In genomic region chr17:4477286-4477791, GRCh38 we compare ENCODE assay signal across 22 cellular contexts. TPM values are rescaled to one million over a fixed set of nuclear protein-coding genes. Genes with fewer than 3 reads are reported as not detected.
DNase-seq lines count a peak whose midpoint lies in the region; ATAC-seq, FAIRE-seq and TF ChIP-seq lines count a peak whose summit lies in the region.
"Had no signal": no experiment of that assay in that cellular context is flagged by ENCODE, and none has a peak within 500 bp of the region (broad histone marks: within the 10 kb centered on the region; RNA-seq: fewer than 3 reads in every experiment).

No MANE protein-coding gene starts in this region.

- no peaks in the 10 kb centered on the region for H3K27me3 ChIP-seq in small intestine (ENCODE audit: control insufficient read depth in 2 of 2, insufficient read depth in 2 of 2, low read length in 2 of 2)
- H3K27me3 ChIP-seq in tibial artery, result peaks cover 0 to 27% of the 10 kb centered on the region in 2 donors
- no peaks in the 10 kb centered on the region for H3K27me3 ChIP-seq in left ventricle myocardium inferior (ENCODE audit: low read depth)
- H3K27me3 ChIP-seq: brain microvascular endothelial cell, ovary, vagina had no signal

- intact Hi-C loops in activated CD8-positive, alpha-beta T cell treated with anti-CD3 and anti-CD28 coated beads for 36 hours (cut with micrococcal nuclease), result no loop called here
- intact Hi-C loops in tibial artery (cut with DNase I; ENCODE audit: low total_unique reads), result no loop called here
- intact Hi-C loops in left ventricle myocardium inferior (cut with micrococcal nuclease), result no loop called here

- peaks cover 25% of the 10 kb centered on the region for H3K4me1 Mint-ChIP-seq in activated CD4-positive, alpha-beta T cell treated with anti-CD3 and anti-CD28 coated beads, Interleukin-2, amount 10 ng/mL, durations not matched to agents 7 days and 5 days
- peaks cover 31% of the 10 kb centered on the region for H3K4me1 Mint-ChIP-seq in activated CD8-positive, alpha-beta T cell treated with anti-CD3 and anti-CD28 coated beads for 36 hours (ENCODE audit: low read depth)

- ATAC-seq in activated CD8-positive, alpha-beta T cell treated with anti-CD3 and anti-CD28 coated beads for 36 hours, result no peak
- ATAC-seq: A549; CD8-positive, alpha-beta T cell; left cardiac atrium had no signal

- H3K4me1 ChIP-seq in small intestine (ENCODE audit: control insufficient read depth in 2 of 2, insufficient read depth in 1 of 2, low read depth in 1 of 2, low read length in 1 of 2) (peaks cover 4 to 8% of the 10 kb centered on the region in 2 donors), tibial artery (peaks cover 0 to 31% (median 0%) of the 10 kb centered on the region in 4 donors), left ventricle myocardium inferior (peaks cover 56% of the 10 kb centered on the region)

- no peaks in the 10 kb centered on the region for H3K9me3 ChIP-seq in small intestine (ENCODE audit: control insufficient read depth, low read depth)
- H3K9me3 ChIP-seq in tibial artery, result no peaks in the 10 kb centered on the region
- no peaks in the 10 kb centered on the region for H3K9me3 ChIP-seq in left ventricle myocardium inferior (replicated peaks)
- H3K9me3 ChIP-seq: A549, ovary, vagina had no signal

- no peaks in the 10 kb centered on the region for H3K9me3 Mint-ChIP-seq in activated CD4-positive, alpha-beta T cell treated with anti-CD3 and anti-CD28 coated beads, Interleukin-2, amount 10 ng/mL, durations not matched to agents 7 days and 5 days
- no peaks in the 10 kb centered on the region for H3K9me3 Mint-ChIP-seq in activated CD8-positive, alpha-beta T cell treated with anti-CD3 and anti-CD28 coated beads for 36 hours
- H3K9me3 Mint-ChIP-seq: CD8-positive, alpha-beta T cell had no signal

- H3K4me3 ChIP-seq in small intestine (ENCODE audit: low read depth in 1 of 2, low read length in 2 of 2) (no peak overlapping the region), tibial artery (no peak overlapping the region), left ventricle myocardium inferior (no peak overlapping the region)
- H3K4me3 ChIP-seq: A549, ovary, vagina had no signal

- no peak for FAIRE-seq in small intestine (lab: Jason Lieb, UNC)
- FAIRE-seq: A549 had no signal

- POLR2A ChIA-PET in activated CD4-positive, alpha-beta T cell treated with anti-CD3 and anti-CD28 coated beads, Interleukin-2, amount 10 ng/mL, durations not matched to agents 7 days and 5 days (lab: Charles Lee), result no interaction called here
- POLR2A ChIA-PET in activated CD8-positive, alpha-beta T cell treated with anti-CD3 and anti-CD28 coated beads for 36 hours (lab: Charles Lee), result no interaction called here

- H3K36me3 Mint-ChIP-seq in activated CD4-positive, alpha-beta T cell treated with anti-CD3 and anti-CD28 coated beads, Interleukin-2, amount 10 ng/mL, durations not matched to agents 7 days and 5 days (ENCODE audit: low read depth), result peaks cover 4% of the 10 kb centered on the region
- H3K36me3 Mint-ChIP-seq in activated CD8-positive, alpha-beta T cell treated with anti-CD3 and anti-CD28 coated beads for 36 hours (ENCODE audit: low read depth), result no peaks in the 10 kb centered on the region
- H3K36me3 Mint-ChIP-seq: CD8-positive, alpha-beta T cell had no signal

- TF ChIP-seq CTCF in activated CD8-positive, alpha-beta T cell treated with anti-CD3 and anti-CD28 coated beads for 36 hours (IDR thresholded peaks at IDR 0.05), result no peak
- TF ChIP-seq CTCF in tibial artery (IDR thresholded peaks at IDR 0.05) (no peak), left ventricle myocardium inferior (IDR thresholded peaks at IDR 0.05; ENCODE audit: borderline replicate concordance) (no peak)

- CTCF ChIA-PET in activated CD4-positive, alpha-beta T cell treated with anti-CD3 and anti-CD28 coated beads, Interleukin-2, amount 10 ng/mL, durations not matched to agents 7 days and 5 days (lab: Charles Lee), result no interaction called here
- CTCF ChIA-PET in activated CD8-positive, alpha-beta T cell treated with anti-CD3 and anti-CD28 coated beads for 36 hours (lab: Charles Lee), result interaction anchor here (1.7 kb wide), 1 partner anchor 56 kb away, joined by 6 read pairs; no protein-coding TSS in a partner anchor

- no peak overlapping the region for H3K4me3 Mint-ChIP-seq in activated CD4-positive, alpha-beta T cell treated with anti-CD3 and anti-CD28 coated beads, Interleukin-2, amount 10 ng/mL, durations not matched to agents 7 days and 5 days
- H3K4me3 Mint-ChIP-seq in activated CD8-positive, alpha-beta T cell treated with anti-CD3 and anti-CD28 coated beads for 36 hours, result no peak overlapping the region
- H3K4me3 Mint-ChIP-seq: CD8-positive, alpha-beta T cell had no signal

- H3K27ac Mint-ChIP-seq in activated CD4-positive, alpha-beta T cell treated with anti-CD3 and anti-CD28 coated beads, Interleukin-2, amount 10 ng/mL, durations not matched to agents 7 days and 5 days, result no peak overlapping the region
- no peak overlapping the region for H3K27ac Mint-ChIP-seq in activated CD8-positive, alpha-beta T cell treated with anti-CD3 and anti-CD28 coated beads for 36 hours
- H3K27ac Mint-ChIP-seq: CD8-positive, alpha-beta T cell had no signal

- no peaks in the 10 kb centered on the region for H3K27me3 Mint-ChIP-seq in activated CD4-positive, alpha-beta T cell treated with anti-CD3 and anti-CD28 coated beads, Interleukin-2, amount 10 ng/mL, durations not matched to agents 7 days and 5 days
- no peaks in the 10 kb centered on the region for H3K27me3 Mint-ChIP-seq in activated CD8-positive, alpha-beta T cell treated with anti-CD3 and anti-CD28 coated beads for 36 hours

- H3K27ac ChIP-seq in small intestine (ENCODE audit: low read depth in 1 of 2, low read length in 1 of 2) (peak overlapping the region; percentile 73 to 86), tibial artery (no peak overlapping the region), left ventricle myocardium inferior (replicated peaks) (no peak overlapping the region)
- H3K27ac ChIP-seq: A549, brain microvascular endothelial cell, ovary, vagina had no signal

- no peaks in the 10 kb centered on the region for H3K36me3 ChIP-seq in small intestine (ENCODE audit: control insufficient read depth in 2 of 2, insufficient read depth in 2 of 2, low read length in 2 of 2)
- no peaks in the 10 kb centered on the region for H3K36me3 ChIP-seq in tibial artery
- H3K36me3 ChIP-seq in left ventricle myocardium inferior, result no peaks in the 10 kb centered on the region
- H3K36me3 ChIP-seq: brain microvascular endothelial cell, ovary, vagina had no signal

- peak; percentile 46 for DNase-seq in activated CD4-positive, alpha-beta T cell treated with anti-CD3 and anti-CD28 coated beads for 48 hours
- DNase-seq in activated CD4-positive, alpha-beta T cell treated with anti-CD3 and anti-CD28 coated beads, Interleukin-2, amount 10 ng/mL, durations not matched to agents 7 days and 5 days, result no peak
- DNase-seq in activated CD8-positive, alpha-beta T cell treated with anti-CD3 and anti-CD28 coated beads for 36 hours, result peak; percentile 35
- DNase-seq in iris pigment epithelial cell (ENCODE audit: low read depth) (peak; percentile 9), small intestine (peak; percentile 45), tibial artery (no peak), left ventricle myocardium inferior (no peak)
- DNase-seq in activated CD4-positive, CD25-positive, alpha-beta regulatory T cell (lab: John Stamatoyannopoulos, UW), result no peak
- DNase-seq: activated CD8-positive, alpha-beta memory T cell treated with anti-CD3 and anti-CD28 coated beads, Interleukin-2, amount 50 U/mL, for 48 hours; activated naive CD4-positive, alpha-beta T cell treated with Interleukin-2 at 50 U/mL for 16 hours; brain microvascular endothelial cell; CD8-positive, alpha-beta T cell; effector CD4-positive, alpha-beta T cell; hippocampal formation; Karpas-422; left cardiac atrium; NCI-H1417; ovary; stimulated activated CD4-positive, alpha-beta T cell treated with anti-CD3 and anti-CD28 coated beads, Interleukin-12 subunit alpha, Interleukin-12 subunit beta, amount 100 ng/mL, for 4 hours; stimulated activated naive CD4-positive, alpha-beta T cell treated with Interleukin-2 at 50 U/mL for 16 hours had no signal

- 37 to 62% (median 56%) methylated on average over 10 of the region's 10 CpGs for WGBS in small intestine, 3 donors

RNA-seq across cellular contexts. Expression of gene SPNS2, which starts 21.3 kb away (rescaled TPM):
- total RNA-seq in activated CD4-positive, alpha-beta T cell treated with anti-CD3 and anti-CD28 coated beads, Interleukin-2, amount 10 ng/mL, durations not matched to agents 7 days and 5 days, result under 1 TPM; 0.25 to 0.29 TPM
- total RNA-seq in activated CD8-positive, alpha-beta T cell treated with anti-CD3 and anti-CD28 coated beads for 36 hours, result 1 to 10 TPM in 1 of 2 experiments, under 1 TPM in 1; 0.95 to 1.2 TPM
- 10 to 100 TPM in 2 of 3 donors, 1 to 10 TPM in 1; 6.3 to 37.3 (median 34.6) TPM for polyA plus RNA-seq in small intestine
- 11.2 TPM for total RNA-seq in left ventricle myocardium inferior

RNA-seq across cellular contexts. Expression of gene SPNS3, which starts 43.6 kb away (rescaled TPM):
- total RNA-seq in activated CD4-positive, alpha-beta T cell treated with anti-CD3 and anti-CD28 coated beads, Interleukin-2, amount 10 ng/mL, durations not matched to agents 7 days and 5 days, result 1 to 10 TPM; 6.5 to 8.0 TPM
- 10 to 100 TPM; 24.7 to 25.7 TPM for total RNA-seq in activated CD8-positive, alpha-beta T cell treated with anti-CD3 and anti-CD28 coated beads for 36 hours
- 1 to 10 TPM in 2 of 3 donors, under 1 TPM in 1; 0.45 to 2.4 (median 2.4) TPM for polyA plus RNA-seq in small intestine
- total RNA-seq in left ventricle myocardium inferior, result 1.7 TPM
- total RNA-seq: vagina had no signal
- polyA plus RNA-seq: A549 had no signal

Comparison
In these comparisons a context has a peak if more than half of its experiments do, and no peak if none do; other contexts are left out.
1. DNase-seq: peak in activated CD4-positive, alpha-beta T cell treated with anti-CD3 and anti-CD28 coated beads for 48 hours (single experiment), activated CD8-positive, alpha-beta T cell treated with anti-CD3 and anti-CD28 coated beads for 36 hours (single experiment), iris pigment epithelial cell (single experiment) and small intestine (single experiment); none in activated CD4-positive, alpha-beta T cell treated with anti-CD3 and anti-CD28 coated beads, Interleukin-2, amount 10 ng/mL, durations not matched to agents 7 days and 5 days (single experiment), tibial artery (0 of 2), activated CD4-positive, CD25-positive, alpha-beta regulatory T cell (0 of 4) and left ventricle myocardium inferior (single experiment).
2. H3K27ac ChIP-seq: peak in small intestine (2 of 2); none in tibial artery (0 of 2) and left ventricle myocardium inferior (single experiment).